Comparison of ENCODE assay signal across 8 cellular contexts in the genomic region with DNA sequence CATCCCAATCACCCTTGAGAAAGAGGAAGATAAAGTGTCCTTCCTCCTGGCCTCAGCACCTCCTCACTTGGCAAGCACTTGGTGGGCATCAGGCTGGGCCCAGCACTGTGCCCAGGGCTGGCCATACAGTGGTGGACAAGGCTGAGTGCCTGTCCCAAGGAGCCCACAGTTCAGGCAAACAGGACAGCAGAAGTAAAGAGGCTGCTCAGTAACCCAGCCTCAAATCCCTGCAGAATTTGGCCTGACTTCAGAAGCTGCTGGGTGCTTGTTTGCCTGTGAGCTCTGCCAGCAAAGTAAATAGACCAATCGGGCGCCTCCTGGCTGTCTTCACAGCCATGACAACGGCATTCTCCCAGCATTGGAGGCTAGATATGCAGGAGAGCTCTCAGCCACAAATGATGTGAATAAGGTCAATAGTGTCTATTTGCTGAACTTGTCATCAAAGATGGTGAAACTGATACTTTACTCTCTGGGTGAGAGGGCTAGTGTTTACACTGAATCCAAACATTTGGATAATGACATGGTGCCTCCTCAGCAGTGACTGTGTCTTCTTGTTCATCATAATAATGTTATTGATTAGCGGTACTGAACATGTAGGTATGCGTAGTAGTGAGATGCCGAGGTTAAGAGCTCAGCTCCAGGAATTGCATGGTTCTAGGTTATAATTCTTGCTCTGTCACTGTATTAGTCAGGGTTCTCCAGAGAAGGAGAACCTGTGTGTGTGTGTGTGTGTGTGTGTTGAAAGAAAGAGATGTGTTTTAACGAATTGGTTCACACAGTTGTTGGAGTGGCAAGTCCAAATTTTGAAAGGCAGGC. TPM values are rescaled to one million over a fixed set of nuclear protein-coding genes. Genes with fewer than 3 reads are reported as not detected.
DNase-seq lines count a peak whose midpoint lies in the region; ATAC-seq and TF ChIP-seq lines count a peak whose summit lies in the region.

No MANE protein-coding gene starts in this region.

- no peak for ATAC-seq in GM21619 (IDR thresholded peaks at IDR 0.05; ENCODE audit: unreplicated experiment)

- no peaks in the 10 kb centered on the region for H3K27me3 ChIP-seq in OCI-LY1 (ENCODE audit: insufficient read depth, low read length)
- no peaks in the 10 kb centered on the region for H3K27me3 ChIP-seq in skeletal muscle tissue (ENCODE audit: control insufficient read depth in 3 of 3, insufficient read depth in 3 of 3, low read length in 3 of 3)

- H3K27ac Mint-ChIP-seq in IgD-negative memory B cell (peak overlapping the region in 2 of 3 donors; percentile 7 to 10), brain (peak overlapping the region in 4 of 5 experiments; percentile 18 to 88 (median 60))

- H3K4me3 ChIP-seq in OCI-LY1 (ENCODE audit: low read depth, low read length, poor library complexity, severe bottlenecking) (no peak overlapping the region), skeletal muscle tissue (ENCODE audit: low read length in 3 of 3) (no peak overlapping the region)

- H3K4me1 ChIP-seq in OCI-LY1 (ENCODE audit: insufficient read depth, low read length, severe bottlenecking) (peaks cover 23% of the 10 kb centered on the region), skeletal muscle tissue (ENCODE audit: control insufficient read depth in 3 of 3, insufficient read depth in 3 of 3, low read length in 3 of 3) (peaks cover 15 to 25% (median 21%) of the 10 kb centered on the region in 3 donors)

- no peaks in the 10 kb centered on the region for H3F3A ChIP-seq in OCI-LY1 (ENCODE audit: insufficient read depth, low read length)

- H3K4me1 Mint-ChIP-seq in IgD-negative memory B cell (peaks cover 17 to 26% (median 18%) of the 10 kb centered on the region in 3 donors), brain (peaks cover 15% of the 10 kb centered on the region)

- no peak overlapping the region for H3K4me2 ChIP-seq in OCI-LY1 (ENCODE audit: low read length)

- peaks cover 1% of the 10 kb centered on the region for H3K36me3 Mint-ChIP-seq in IgD-negative memory B cell
- H3K36me3 Mint-ChIP-seq in brain, result peaks cover 44% of the 10 kb centered on the region

- TF ChIP-seq CTCF in OCI-LY1 (IDR thresholded peaks at IDR 0.05; ENCODE audit: low read length) (peak; percentile 77), brain (conservative IDR thresholded peaks at IDR 0.05) (peak; percentile 55 to 71)

- no peaks in the 10 kb centered on the region for H3K27me3 Mint-ChIP-seq in IgD-negative memory B cell
- peaks cover 5% of the 10 kb centered on the region for H3K27me3 Mint-ChIP-seq in brain

- no peak overlapping the region for H2AFZ ChIP-seq in OCI-LY1 (ENCODE audit: low read length)

- no peak overlapping the region for H3K4me3 Mint-ChIP-seq in IgD-negative memory B cell
- H3K4me3 Mint-ChIP-seq in brain, result peak overlapping the region in 2 of 5 experiments; percentile 29 to 43

- no peak overlapping the region for H3K27ac ChIP-seq in OCI-LY1 (ENCODE audit: low read depth, low read length, poor library complexity, severe bottlenecking)
- H3K27ac ChIP-seq in skeletal muscle tissue (ENCODE audit: low read depth, low read length), result peak overlapping the region; percentile 27

- no peaks in the 10 kb centered on the region for H4K20me1 ChIP-seq in OCI-LY1 (ENCODE audit: insufficient read depth, low read length)

- DNase-seq in COLO668 (lab: John Stamatoyannopoulos, UW; ENCODE audit: unreplicated experiment) (peak; percentile 72), iPS-NIHi11 (ENCODE audit: low spot score) (peak; percentile 84), germinal center (ENCODE audit: low spot score) (no peak)

- H3K9me3 ChIP-seq in OCI-LY1 (ENCODE audit: low read length) (no peaks in the 10 kb centered on the region), skeletal muscle tissue (ENCODE audit: control insufficient read depth in 3 of 3, low read length in 3 of 3) (no peaks in the 10 kb centered on the region)

- H3K9me3 Mint-ChIP-seq in IgD-negative memory B cell (no peaks in the 10 kb centered on the region), brain (no peaks in the 10 kb centered on the region)

- no peaks in the 10 kb centered on the region for H3K9me2 ChIP-seq in OCI-LY1 (ENCODE audit: low read depth, low read length)

- no peak overlapping the region for H3K9ac ChIP-seq in OCI-LY1 (ENCODE audit: low read length)
- peak overlapping the region in 2 of 3 donors; percentile 34 for H3K9ac ChIP-seq in skeletal muscle tissue (ENCODE audit: low read depth in 1 of 3, low read length in 3 of 3)

- H3K36me3 ChIP-seq in OCI-LY1 (ENCODE audit: insufficient read depth, low read length) (no peaks in the 10 kb centered on the region), skeletal muscle tissue (ENCODE audit: control insufficient read depth in 3 of 3, insufficient read depth in 3 of 3, low read length in 3 of 3) (peaks cover 28 to 45% (median 45%) of the 10 kb centered on the region in 3 donors)

- no peaks in the 10 kb centered on the region for H3K79me2 ChIP-seq in OCI-LY1 (ENCODE audit: insufficient read depth, low read length)

RNA-seq across cellular contexts. Expression of a gene that starts 36.9 kb away (rescaled TPM):
- 5.8 TPM for polyA plus RNA-seq in IgD-negative memory B cell
- 20.9 TPM for polyA plus RNA-seq in brain (ENCODE audit: insufficient read depth, low read depth, low replicate concordance)
- 21.9 TPM for total RNA-seq in skeletal muscle tissue

RNA-seq across cellular contexts. Expression of a gene that starts 52.9 kb away (rescaled TPM):
- 1,088 TPM for polyA plus RNA-seq in IgD-negative memory B cell
- 1,660 TPM for polyA plus RNA-seq in brain (ENCODE audit: insufficient read depth, low read depth, low replicate concordance)
- 3,222 TPM for total RNA-seq in skeletal muscle tissue
